Comparison of ENCODE assay signal across 8 cellular contexts in the genomic region with DNA sequence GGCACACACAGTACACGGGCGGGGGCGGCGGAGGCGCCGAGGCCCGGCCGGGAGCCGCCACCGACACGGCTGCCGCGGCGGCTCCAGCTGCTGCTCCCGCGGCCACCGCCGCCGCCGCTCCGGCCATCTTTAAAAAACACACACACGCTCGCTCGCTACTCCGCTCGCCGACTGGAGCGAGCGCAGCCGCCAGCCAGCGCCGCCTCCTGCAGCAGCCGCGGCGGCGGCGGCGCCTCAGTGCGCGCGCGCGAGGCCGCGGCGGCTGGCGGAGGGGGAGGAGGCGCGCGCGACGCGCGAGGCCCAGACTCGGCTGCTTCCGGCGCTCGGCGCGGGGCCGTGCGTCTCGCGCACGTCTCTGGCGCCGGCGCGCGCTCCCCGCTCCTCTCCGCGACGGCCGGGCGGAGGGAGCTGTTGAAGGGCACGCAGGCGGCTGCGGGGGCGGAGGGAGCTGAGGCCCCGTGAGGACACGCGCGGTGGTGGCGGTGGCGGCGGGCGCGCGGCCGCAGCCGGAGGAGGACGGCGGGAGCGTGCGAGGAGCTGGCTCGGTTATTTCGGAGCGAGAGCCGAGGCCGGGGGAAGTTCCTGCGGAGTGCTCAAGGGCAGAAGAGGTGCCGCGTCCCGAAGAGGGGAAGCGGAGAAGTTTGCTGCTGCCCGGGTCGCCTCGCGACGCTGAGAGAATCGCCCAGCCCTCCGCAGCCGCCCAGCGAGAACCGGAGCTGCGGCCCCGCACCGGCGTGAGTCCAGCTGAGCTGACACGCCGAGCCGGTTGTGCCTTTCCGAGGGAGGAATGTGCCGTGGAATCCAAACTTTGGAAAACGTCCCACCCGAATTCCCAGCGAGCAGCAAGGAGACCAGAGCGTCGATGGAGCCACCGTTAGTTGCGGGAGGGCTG. TPM values are rescaled to one million over a fixed set of nuclear protein-coding genes. Genes with fewer than 3 reads are reported as not detected.
DNase-seq lines count a peak whose midpoint lies in the region; ATAC-seq, FAIRE-seq and TF ChIP-seq lines count a peak whose summit lies in the region.

A gene with protein sequence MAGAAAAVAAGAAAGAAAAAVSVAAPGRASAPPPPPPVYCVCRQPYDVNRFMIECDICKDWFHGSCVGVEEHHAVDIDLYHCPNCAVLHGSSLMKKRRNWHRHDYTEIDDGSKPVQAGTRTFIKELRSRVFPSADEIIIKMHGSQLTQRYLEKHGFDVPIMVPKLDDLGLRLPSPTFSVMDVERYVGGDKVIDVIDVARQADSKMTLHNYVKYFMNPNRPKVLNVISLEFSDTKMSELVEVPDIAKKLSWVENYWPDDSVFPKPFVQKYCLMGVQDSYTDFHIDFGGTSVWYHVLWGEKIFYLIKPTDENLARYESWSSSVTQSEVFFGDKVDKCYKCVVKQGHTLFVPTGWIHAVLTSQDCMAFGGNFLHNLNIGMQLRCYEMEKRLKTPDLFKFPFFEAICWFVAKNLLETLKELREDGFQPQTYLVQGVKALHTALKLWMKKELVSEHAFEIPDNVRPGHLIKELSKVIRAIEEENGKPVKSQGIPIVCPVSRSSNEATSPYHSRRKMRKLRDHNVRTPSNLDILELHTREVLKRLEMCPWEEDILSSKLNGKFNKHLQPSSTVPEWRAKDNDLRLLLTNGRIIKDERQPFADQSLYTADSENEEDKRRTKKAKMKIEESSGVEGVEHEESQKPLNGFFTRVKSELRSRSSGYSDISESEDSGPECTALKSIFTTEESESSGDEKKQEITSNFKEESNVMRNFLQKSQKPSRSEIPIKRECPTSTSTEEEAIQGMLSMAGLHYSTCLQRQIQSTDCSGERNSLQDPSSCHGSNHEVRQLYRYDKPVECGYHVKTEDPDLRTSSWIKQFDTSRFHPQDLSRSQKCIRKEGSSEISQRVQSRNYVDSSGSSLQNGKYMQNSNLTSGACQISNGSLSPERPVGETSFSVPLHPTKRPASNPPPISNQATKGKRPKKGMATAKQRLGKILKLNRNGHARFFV (minus strand): TSS at position 173 of the 892 bp plus-strand sequence. CDS start 46 bp downstream, at position 127.

- no peak for FAIRE-seq in urothelium cell line (lab: Jason Lieb, UNC)

- peak within 1 kb of the TSS; percentile 86 for H3K9ac ChIP-seq in rectal smooth muscle tissue (ENCODE audit: low read length)

- H3K27me3 ChIP-seq in ascending aorta: no peaks in the 10 kb centered on the region
- H3K27me3 ChIP-seq in rectal smooth muscle tissue (ENCODE audit: control insufficient read depth, insufficient read depth, low read length): no peaks in the 10 kb centered on the region

- intact Hi-C loops in ascending aorta (cut with DNase I): loop anchor here (1.0 to 5.0 kb wide), 7 partner anchors 23 to 1195 kb away; partner anchors contain the start of genes BRAF, FMC1, KIAA1549 and LUC7L2

- H3K9me3 ChIP-seq in ascending aorta: no peaks in the 10 kb centered on the region

- DNase-seq in GM13977 (ENCODE audit: low spot score): peak; percentile 92
- DNase-seq in NCI-H1930 (lab: John Stamatoyannopoulos, UW): peak; percentile 84 to 95
- DNase-seq in T-helper 22 cell (ENCODE audit: low read depth): peak; percentile 84
- peak; percentile 74 to 95 for DNase-seq in ascending aorta (ENCODE audit: low spot score in 2 of 2)
- peak; percentile 89 for DNase-seq in hepatic stellate cell (ENCODE audit: low spot score)
- peak; percentile 91 for DNase-seq in urothelium cell line (ENCODE audit: low spot score)

- in situ Hi-C loops in GM13977 (cut with MboI; ENCODE audit: low pct_unique_long_range_greater_than_20kb, low sequenced_read_pairs, unreplicated experiment): no loop called here

- peak within 1 kb of the TSS; percentile 100 for H3K27ac ChIP-seq in ascending aorta
- H3K27ac ChIP-seq in rectal smooth muscle tissue (ENCODE audit: low read depth, low read length): peak within 1 kb of the TSS; percentile 97

- H3K4me3 ChIP-seq in ascending aorta (peak within 1 kb of the TSS; percentile 94 to 97), rectal smooth muscle tissue (ENCODE audit: low read length) (peak within 1 kb of the TSS; percentile 75)

- H3K4me1 ChIP-seq in ascending aorta (peaks cover 8 to 10% of the 10 kb centered on the region in 2 donors), rectal smooth muscle tissue (ENCODE audit: control insufficient read depth, insufficient read depth, low read length) (peaks cover 6% of the 10 kb centered on the region)

- TF ChIP-seq CTCF in GM13977 (IDR thresholded peaks at IDR 0.05; ENCODE audit: extremely low read depth, insufficient read depth, missing control alignments): no peak
- peak in 1 of 3 experiments; percentile 5 for TF ChIP-seq CTCF in ascending aorta (IDR thresholded peaks at IDR 0.05)

- H3K36me3 ChIP-seq in ascending aorta (no peaks in the 10 kb centered on the region), rectal smooth muscle tissue (ENCODE audit: control insufficient read depth, insufficient read depth, low read length) (no peaks in the 10 kb centered on the region)

- peak; percentile 57 for ATAC-seq in HG02884 (IDR thresholded peaks at IDR 0.05; ENCODE audit: unreplicated experiment)

RNA-seq across cellular contexts. Expression of the gene that starts here (rescaled TPM):
- total RNA-seq in ascending aorta: 65.1 TPM

Comparison
In these comparisons a context has a peak if more than half of its experiments do, and no peak if none do; other contexts are left out.
1. Peak in every context shown above with its lines: DNase-seq, ATAC-seq, H3K4me3 ChIP-seq and H3K27ac ChIP-seq.